In genomic region chr1:46202975-46203737, GRCh38 we compare ENCODE assay signal across 8 cellular contexts. TPM values are rescaled to one million over a fixed set of nuclear protein-coding genes. Genes with fewer than 3 reads are reported as not detected.
DNase-seq lines count a peak whose midpoint lies in the region; ATAC-seq and TF ChIP-seq lines count a peak whose summit lies in the region.

A gene with protein sequence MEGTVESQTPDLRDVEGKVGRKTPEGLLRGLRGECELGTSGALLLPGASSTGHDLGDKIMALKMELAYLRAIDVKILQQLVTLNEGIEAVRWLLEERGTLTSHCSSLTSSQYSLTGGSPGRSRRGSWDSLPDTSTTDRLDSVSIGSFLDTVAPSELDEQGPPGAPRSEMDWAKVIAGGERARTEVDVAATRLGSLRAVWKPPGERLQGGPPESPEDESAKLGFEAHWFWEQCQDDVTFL (plus strand): TSS chr1:46203334. CDS start chr1:46203427, 93 bp downstream.

- no peak for ATAC-seq in CD4-positive, CD25-positive, alpha-beta regulatory T cell (ENCODE audit: low read depth in 2 of 2)
- peak; percentile 35 for ATAC-seq in activated CD8-positive, alpha-beta T cell treated with anti-CD3 and anti-CD28 coated beads for 36 hours
- peak; percentile 17 for ATAC-seq in memory B cell (ENCODE audit: low read depth)
- no peak for ATAC-seq in HG03045 (IDR thresholded peaks at IDR 0.05; ENCODE audit: unreplicated experiment)
- ATAC-seq in GM18520 (IDR thresholded peaks at IDR 0.05; ENCODE audit: unreplicated experiment), result no peak

- H3K36me3 ChIP-seq in CD4-positive, CD25-positive, alpha-beta regulatory T cell (ENCODE audit: control insufficient read depth, insufficient read depth, low read length), result no peaks in the 10 kb centered on the region

- POLR2A ChIA-PET in activated CD8-positive, alpha-beta T cell treated with anti-CD3 and anti-CD28 coated beads for 36 hours (lab: Charles Lee), result interaction anchor here (0.7 to 0.9 kb wide), 4 partner anchors 15 to 161 kb away, joined by 3 read pairs; partner anchors contain the start of gene PIK3R3

- peak in 2 of 3 donors; percentile 29 to 38 for DNase-seq in CD4-positive, CD25-positive, alpha-beta regulatory T cell
- DNase-seq in KBM-7 (peak; percentile 66), epithelial cell of esophagus (ENCODE audit: low read depth) (peak; percentile 58), memory B cell (ENCODE audit: low spot score in 2 of 2) (peak; percentile 14 to 44)
- DNase-seq in activated CD8-positive, alpha-beta T cell treated with anti-CD3 and anti-CD28 coated beads for 36 hours, result peak; percentile 63
- DNase-seq in stimulated activated CD8-positive, alpha-beta memory T cell treated with anti-CD3 and anti-CD28 coated beads, Interleukin-7, amount 100 ng/mL, for 24 hours (ENCODE audit: low read depth), result peak; percentile 19

- H3K27ac Mint-ChIP-seq in CD4-positive, CD25-positive, alpha-beta regulatory T cell, result peak within 1 kb of the TSS in 1 of 3 donors; percentile 87
- H3K27ac Mint-ChIP-seq in activated CD8-positive, alpha-beta T cell treated with anti-CD3 and anti-CD28 coated beads for 36 hours, result no peak within 1 kb of the TSS
- H3K27ac Mint-ChIP-seq in memory B cell, result no peak within 1 kb of the TSS

- peak within 1 kb of the TSS; percentile 82 to 87 (median 84) for H3K4me3 Mint-ChIP-seq in CD4-positive, CD25-positive, alpha-beta regulatory T cell
- H3K4me3 Mint-ChIP-seq in activated CD8-positive, alpha-beta T cell treated with anti-CD3 and anti-CD28 coated beads for 36 hours, result peak within 1 kb of the TSS; percentile 76
- peak within 1 kb of the TSS; percentile 67 for H3K4me3 Mint-ChIP-seq in memory B cell

- no peaks in the 10 kb centered on the region for H3K9me3 ChIP-seq in CD4-positive, CD25-positive, alpha-beta regulatory T cell (ENCODE audit: control insufficient read depth in 2 of 2, low read length in 2 of 2)

- H3K27ac ChIP-seq in CD4-positive, CD25-positive, alpha-beta regulatory T cell (ENCODE audit: insufficient read depth, low read length, poor library complexity, severe bottlenecking), result no peak within 1 kb of the TSS

- CTCF ChIA-PET in activated CD8-positive, alpha-beta T cell treated with anti-CD3 and anti-CD28 coated beads for 36 hours (lab: Charles Lee), result interaction anchor here (0.7 to 2.2 kb wide), 7 partner anchors 9 to 29 kb away, joined by 3 to 10 read pairs (median 4); no protein-coding TSS in a partner anchor

- H3K4me1 ChIP-seq in CD4-positive, CD25-positive, alpha-beta regulatory T cell (ENCODE audit: control insufficient read depth, insufficient read depth, low read length, poor library complexity, severe bottlenecking), result peaks cover 21% of the 10 kb centered on the region

- no peak for TF ChIP-seq CTCF in activated CD8-positive, alpha-beta T cell treated with anti-CD3 and anti-CD28 coated beads for 36 hours (IDR thresholded peaks at IDR 0.05)
- no peak for TF ChIP-seq CTCF in epithelial cell of esophagus (IDR thresholded peaks at IDR 0.05; ENCODE audit: insufficient read depth, low read depth, low read length, missing control alignments)

- peaks cover 0 to 26% (median 17%) of the 10 kb centered on the region in 4 donors for H3K4me1 Mint-ChIP-seq in CD4-positive, CD25-positive, alpha-beta regulatory T cell
- peaks cover 12% of the 10 kb centered on the region for H3K4me1 Mint-ChIP-seq in activated CD8-positive, alpha-beta T cell treated with anti-CD3 and anti-CD28 coated beads for 36 hours (ENCODE audit: low read depth)
- peaks cover 10% of the 10 kb centered on the region for H3K4me1 Mint-ChIP-seq in memory B cell

- in situ Hi-C loops in KBM-7 (cut with MboI; ENCODE audit: low pct_unique_long_range_greater_than_20kb, low sequenced_read_pairs), result no loop called here

- no peaks in the 10 kb centered on the region for H3K27me3 ChIP-seq in CD4-positive, CD25-positive, alpha-beta regulatory T cell (ENCODE audit: control insufficient read depth, insufficient read depth, low read length)

- H3K27me3 Mint-ChIP-seq in CD4-positive, CD25-positive, alpha-beta regulatory T cell, result no peaks in the 10 kb centered on the region
- peaks cover 1% of the 10 kb centered on the region for H3K27me3 Mint-ChIP-seq in activated CD8-positive, alpha-beta T cell treated with anti-CD3 and anti-CD28 coated beads for 36 hours
- H3K27me3 Mint-ChIP-seq in memory B cell, result peaks cover 3% of the 10 kb centered on the region

- no peaks in the 10 kb centered on the region for H3K36me3 Mint-ChIP-seq in CD4-positive, CD25-positive, alpha-beta regulatory T cell
- no peaks in the 10 kb centered on the region for H3K36me3 Mint-ChIP-seq in activated CD8-positive, alpha-beta T cell treated with anti-CD3 and anti-CD28 coated beads for 36 hours (ENCODE audit: low read depth)
- H3K36me3 Mint-ChIP-seq in memory B cell, result no peaks in the 10 kb centered on the region

- no peak within 1 kb of the TSS for H3K4me3 ChIP-seq in CD4-positive, CD25-positive, alpha-beta regulatory T cell (ENCODE audit: low read depth, low read length)
- peak within 1 kb of the TSS; percentile 74 for H3K4me3 ChIP-seq in epithelial cell of esophagus (ENCODE audit: low read length)

- H3K9me3 Mint-ChIP-seq in CD4-positive, CD25-positive, alpha-beta regulatory T cell, result no peaks in the 10 kb centered on the region
- H3K9me3 Mint-ChIP-seq in activated CD8-positive, alpha-beta T cell treated with anti-CD3 and anti-CD28 coated beads for 36 hours, result no peaks in the 10 kb centered on the region
- no peaks in the 10 kb centered on the region for H3K9me3 Mint-ChIP-seq in memory B cell

- intact Hi-C loops in activated CD8-positive, alpha-beta T cell treated with anti-CD3 and anti-CD28 coated beads for 36 hours (cut with micrococcal nuclease), result no loop called here

RNA-seq across cellular contexts. Expression of the gene that starts here (rescaled TPM):
- total RNA-seq in CD4-positive, CD25-positive, alpha-beta regulatory T cell, result not detected
- polyA plus RNA-seq in CD4-positive, CD25-positive, alpha-beta regulatory T cell, result not detected
- under 1 TPM in 1 of 2 experiments, not detected in 1; 0.18 TPM for total RNA-seq in activated CD8-positive, alpha-beta T cell treated with anti-CD3 and anti-CD28 coated beads for 36 hours

Comparison
In these comparisons a context has a peak if more than half of its experiments do, and no peak if none do; other contexts are left out.
1. Peak in DNase-seq in CD4-positive, CD25-positive, alpha-beta regulatory T cell; RNA of the gene not detected or under 1 TPM.
2. Peak in DNase-seq and ATAC-seq in activated CD8-positive, alpha-beta T cell treated with anti-CD3 and anti-CD28 coated beads for 36 hours; RNA of the gene not detected or under 1 TPM.